Comparison of ENCODE assay signal across 11 cellular contexts in the genomic region with DNA sequence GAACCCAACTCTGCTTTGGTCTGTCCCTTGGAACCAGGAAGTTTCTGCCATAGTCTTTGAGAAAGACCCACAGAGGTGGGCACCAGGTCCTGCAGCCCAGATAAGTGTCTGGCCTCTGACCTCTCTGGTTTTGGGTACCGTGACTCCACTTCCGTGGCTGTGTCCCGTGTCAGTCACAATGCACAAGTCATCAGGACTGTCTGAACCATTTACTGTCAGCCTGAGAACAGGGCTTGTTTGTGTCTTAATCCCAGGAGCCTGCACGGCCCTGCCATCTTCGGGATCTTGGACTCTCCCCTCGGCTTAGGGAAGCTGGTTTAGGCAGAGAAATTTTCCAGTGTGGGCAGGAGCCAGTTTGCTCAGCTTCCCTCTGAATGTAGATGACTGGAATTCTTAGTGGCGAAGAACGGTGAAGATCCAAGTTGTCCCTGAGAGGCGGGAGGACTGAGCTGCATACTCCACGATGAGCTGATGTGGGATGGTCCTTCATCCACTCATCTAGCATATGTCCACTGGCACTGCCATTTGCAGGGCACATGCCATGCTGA. TPM values are rescaled to one million over a fixed set of nuclear protein-coding genes. Genes with fewer than 3 reads are reported as not detected.
DNase-seq lines count a peak whose midpoint lies in the region; ATAC-seq and TF ChIP-seq lines count a peak whose summit lies in the region.
"Had no signal": no experiment of that assay in that cellular context is flagged by ENCODE, and none has a peak within 500 bp of the region (broad histone marks: within the 10 kb centered on the region; RNA-seq: fewer than 3 reads in every experiment).

No MANE protein-coding gene starts in this region.

- H3K9ac ChIP-seq in GM23248, result no peak overlapping the region

- in situ Hi-C loops in GM23248 (cut with MboI), result no loop called here

- DNase-seq in GM23248 (no peak), caudate nucleus (lab: John Stamatoyannopoulos, UW) (peak in 1 of 61 donors; percentile 37), medulla oblongata (ENCODE audit: extremely low spot score) (peak; percentile 70), spleen (no peak), NCI-H187 treated with DMSO at 0.1 percent for 48 hours (lab: John Stamatoyannopoulos, UW) (no peak), COLO668 (lab: John Stamatoyannopoulos, UW; ENCODE audit: unreplicated experiment) (no peak)
- DNase-seq: activated CD4-positive, alpha-beta T cell treated with anti-CD3 and anti-CD28 coated beads, Interleukin-2, amount 50 U/mL, for 4 hours; activated naive CD4-positive, alpha-beta T cell treated with Interleukin-2 at 50 U/mL for 16 hours; NCI-H774 had no signal

- H3K4me3 ChIP-seq in GM23248 (no peak overlapping the region), spleen (no peak overlapping the region)

- H3K36me3 ChIP-seq in GM23248 (ENCODE audit: low read depth) (no peaks in the 10 kb centered on the region), spleen (peaks cover 0 to 48% (median 0%) of the 10 kb centered on the region in 6 donors)

- no peaks in the 10 kb centered on the region for H3K9me2 ChIP-seq in GM23248 (ENCODE audit: insufficient read depth)

- peaks cover 82% of the 10 kb centered on the region for H3F3A ChIP-seq in GM23248 (ENCODE audit: insufficient read depth)

- no peak for TF ChIP-seq CTCF in spleen (IDR thresholded peaks at IDR 0.05 in 8 of 11, conservative IDR thresholded peaks at IDR 0.05 in 3 of 11)

- no peaks in the 10 kb centered on the region for H4K20me1 ChIP-seq in GM23248 (ENCODE audit: insufficient read depth)

- intact Hi-C loops in spleen (cut with DNase I; ENCODE audit: low total_unique reads), result no loop called here

- no peak overlapping the region for H2AFZ ChIP-seq in GM23248

- no peak for TF ChIP-seq POLR2A in spleen (IDR thresholded peaks at IDR 0.05)

- ATAC-seq in HG03432 (IDR thresholded peaks at IDR 0.05; ENCODE audit: unreplicated experiment), result no peak
- no peak for ATAC-seq in HG02884 (IDR thresholded peaks at IDR 0.05; ENCODE audit: unreplicated experiment)

- H3K27ac ChIP-seq in GM23248 (peak overlapping the region; percentile 95), caudate nucleus (ENCODE audit: low read depth, low read length) (peak overlapping the region; percentile 71), spleen (peak overlapping the region in 5 of 8 donors; percentile 9 to 95 (median 90))

- H3K27me3 ChIP-seq in GM23248 (replicated peaks; ENCODE audit: insufficient read depth) (no peaks in the 10 kb centered on the region), spleen (replicated peaks in 1 of 7) (no peaks in the 10 kb centered on the region)

- WGBS in GM23248 (ENCODE audit: low coverage in 1 of 2, low lambda C conversion rate in 2 of 2, missing lambda C conversion rate in 2 of 2), 2 experiments, result 29 to 34% methylated on average over 10 of the region's 10 CpGs
- 78 to 90% (median 83%) methylated on average over 9 to 10 of the region's 10 CpGs for WGBS in spleen, 5 donors

- H3K4me1 ChIP-seq in GM23248 (ENCODE audit: insufficient read depth) (peaks cover 79% of the 10 kb centered on the region), spleen (peaks cover 49 to 92% (median 74%) of the 10 kb centered on the region in 6 donors)

- H3K9me3 ChIP-seq in GM23248 (ENCODE audit: low read depth), result no peaks in the 10 kb centered on the region
- no peaks in the 10 kb centered on the region for H3K9me3 ChIP-seq in spleen

- peaks cover 53% of the 10 kb centered on the region for H3K79me2 ChIP-seq in GM23248 (ENCODE audit: insufficient read depth)

- no peak overlapping the region for H3K4me2 ChIP-seq in GM23248 (ENCODE audit: unreplicated experiment)

RNA-seq across cellular contexts. Expression of a gene that starts 12.0 kb away (rescaled TPM):
- 387 and 393 TPM in 2 replicates for total RNA-seq in GM23248 (2014; rRNA removed; shearing (Covaris generic))
- polyA plus RNA-seq in GM23248 (2016; fragmentation: Nextera tagmentation; extraction: Ambion mirVana) (258 and 265 TPM in 2 replicates), spleen (100 to 1,000 TPM; 115 to 252 (median 122) TPM)
- total RNA-seq in spleen, result 100 to 1,000 TPM; 165 to 432 (median 263) TPM
